8 cellular contexts compared by ENCODE assay signal in the genomic region with DNA sequence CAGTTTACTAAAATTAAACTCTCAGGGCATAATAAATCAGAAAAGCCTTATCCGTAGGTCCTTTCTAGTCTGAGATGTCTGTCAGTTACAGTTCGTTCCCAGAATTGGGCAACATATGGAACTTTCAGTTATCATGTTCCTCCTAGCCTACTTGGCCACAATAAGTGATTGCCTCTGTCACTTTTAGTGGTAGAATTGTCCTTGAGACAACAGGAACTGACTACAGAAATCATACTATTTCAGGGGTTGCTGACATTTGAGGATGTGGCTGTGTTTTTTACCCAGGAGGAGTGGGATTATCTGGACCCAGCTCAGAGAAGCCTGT. TPM values are rescaled to one million over a fixed set of nuclear protein-coding genes. Genes with fewer than 3 reads are reported as not detected.
A peak's percentile ranks its signal among the peaks of the same experiment; 100 is the strongest.
DNase-seq lines count a peak whose midpoint lies in the region; ATAC-seq and TF ChIP-seq lines count a peak whose summit lies in the region.

No MANE protein-coding gene starts in this region.

- TF ChIP-seq CTCF in Caco-2 (IDR thresholded peaks at IDR 0.05; ENCODE audit: insufficient read depth in 1 of 2, low read depth in 1 of 2, low read length in 1 of 2, severe bottlenecking in 1 of 2, unreplicated experiment in 1 of 2) (no peak), dorsolateral prefrontal cortex (IDR thresholded peaks at IDR 0.05 in 54 of 56, conservative IDR thresholded peaks at IDR 0.05 in 2 of 56; ENCODE audit: low read depth in 1 of 56, partially characterized antibody in 56 of 56) (no peak)

- H3K9me3 ChIP-seq in Caco-2 = peaks cover 5% of the 10 kb centered on the region; the same call in 1 of the 2 replicates
- H3K9me3 ChIP-seq in neuron (ENCODE audit: low read length) = peaks cover 12% of the 10 kb centered on the region

- intact Hi-C loops in Caco-2 (cut with micrococcal nuclease; ENCODE audit: unreplicated experiment) (loop anchor here (2.0 kb wide), 1 partner anchor 49 kb away; no protein-coding TSS in a partner anchor), dorsolateral prefrontal cortex (cut with DNase I) (loop anchor here (2.0 to 10.0 kb wide), 5 partner anchors 58 to 989 kb away; partner anchors contain the start of gene RNF20 (in 2 of the 2))

- no peak for ATAC-seq in GM21576 (IDR thresholded peaks at IDR 0.05; ENCODE audit: unreplicated experiment)
- no peak for ATAC-seq in HG02610 (IDR thresholded peaks at IDR 0.05; ENCODE audit: unreplicated experiment)
- ATAC-seq in GM18498 (IDR thresholded peaks at IDR 0.05; ENCODE audit: unreplicated experiment) = no peak
- no peak for ATAC-seq in HG03565 (IDR thresholded peaks at IDR 0.05; ENCODE audit: unreplicated experiment)

- CTCF ChIA-PET in Caco-2 (lab: Charles Lee) = no interaction called here

- H3K4me3 ChIP-seq in Caco-2 (ENCODE audit: low read depth, low read length) (peak overlapping the region; percentile 45), dorsolateral prefrontal cortex (peak overlapping the region; percentile 55 to 97 (median 85)), neuron (ENCODE audit: low read length) (peak overlapping the region; percentile 87)

- H3K27me3 Mint-ChIP-seq in Caco-2 (ENCODE audit: insufficient read depth, unreplicated experiment) = no peaks in the 10 kb centered on the region

- BruUV-seq in Caco-2 (replicated peaks; lab: Mats Ljungman, UMichigan) = no TSS peak

- H3K36me3 ChIP-seq in Caco-2 (ENCODE audit: control insufficient read depth, insufficient read depth, low read length) (0 out of 2 replicates have a peak, but pooled peaks cover 2% of the 10 kb centered on the region), neuron (ENCODE audit: insufficient read depth, low read length) (peaks cover 62% of the 10 kb centered on the region)

- H3K4me3 Mint-ChIP-seq in Caco-2 (ENCODE audit: unreplicated experiment) = peak overlapping the region; percentile 97

- H2AFZ ChIP-seq in neuron (ENCODE audit: low read depth, low read length) = no peak overlapping the region

- H3K36me3 Mint-ChIP-seq in Caco-2 (ENCODE audit: insufficient read depth, unreplicated experiment) = peaks cover 82% of the 10 kb centered on the region

- peak overlapping the region; percentile 97 for H3K27ac Mint-ChIP-seq in Caco-2 (ENCODE audit: unreplicated experiment)

- peaks cover 19% of the 10 kb centered on the region for H3K4me1 Mint-ChIP-seq in Caco-2 (ENCODE audit: low read depth, unreplicated experiment)

- no peak for DNase-seq in Caco-2
- peak; percentile 56 for DNase-seq in NOMO-1 treated with DMSO at 0.1 percent for 48 hours (lab: John Stamatoyannopoulos, UW; ENCODE audit: unreplicated experiment)
- no peak for DNase-seq in dorsolateral prefrontal cortex

- H3K9me3 Mint-ChIP-seq in Caco-2 (ENCODE audit: unreplicated experiment) = peaks cover 42% of the 10 kb centered on the region

- H3K4me1 ChIP-seq in Caco-2 = peaks cover 4% of the 10 kb centered on the region; the same call in 1 of the 2 replicates
- peaks cover 15% of the 10 kb centered on the region for H3K4me1 ChIP-seq in neuron (ENCODE audit: insufficient read depth, low read length)

- peak overlapping the region in 55 of 59 donors; percentile 17 to 96 (median 88) for H3K27ac ChIP-seq in dorsolateral prefrontal cortex

- H3K27me3 ChIP-seq in Caco-2 (replicated peaks; ENCODE audit: control insufficient read depth, insufficient read depth, low read length) = no peaks in the 10 kb centered on the region
- no peaks in the 10 kb centered on the region for H3K27me3 ChIP-seq in dorsolateral prefrontal cortex
- no peaks in the 10 kb centered on the region for H3K27me3 ChIP-seq in neuron (ENCODE audit: insufficient read depth, low read length)

- POLR2A ChIA-PET in Caco-2 (lab: Charles Lee) = no interaction called here

RNA-seq across cellular contexts. Expression of gene ZNF189, which starts 1.0 kb away (rescaled TPM):
- total RNA-seq in Caco-2 (2022) (15.3 and 17.3 TPM in 2 replicates), dorsolateral prefrontal cortex (10 to 100 TPM; 30.0 to 78.6 (median 51.1) TPM)

RNA-seq across cellular contexts. Expression of gene MRPL50, which starts 1.2 kb away (rescaled TPM):
- total RNA-seq in Caco-2 (2022) = 15.6 and 17.5 TPM in 2 replicates
- total RNA-seq in dorsolateral prefrontal cortex = 10 to 100 TPM; 15.2 to 28.2 (median 22.3) TPM

RNA-seq across cellular contexts. Expression of gene BAAT, which starts 14.8 kb away (rescaled TPM):
- 1.1 and 1.3 TPM in 2 replicates for total RNA-seq in Caco-2 (2022)
- 1 to 10 TPM in 99 of 120 experiments, under 1 TPM in 21; 0.34 to 3.6 (median 1.5) TPM for total RNA-seq in dorsolateral prefrontal cortex

RNA-seq across cellular contexts. Expression of gene ALDOB, which starts 36.0 kb away (rescaled TPM):
- total RNA-seq in Caco-2 (2022) (0.18 TPM in 1 of 2 replicates, not detected in the other), dorsolateral prefrontal cortex (1 to 10 TPM in 24 of 120 experiments, under 1 TPM in 51, not detected in 45; 0.22 to 4.5 (median 0.68) TPM)
